In genomic region chr16:70730016-70730415, GRCh38 we compare ENCODE assay signal across 15 cellular contexts. TPM values are rescaled to one million over a fixed set of nuclear protein-coding genes. Genes with fewer than 3 reads are reported as not detected.
A peak's percentile ranks its signal among the peaks of the same experiment; 100 is the strongest.
DNase-seq lines count a peak whose midpoint lies in the region; ATAC-seq and TF ChIP-seq lines count a peak whose summit lies in the region.
"Had no signal": no experiment of that assay in that cellular context is flagged by ENCODE, and none has a peak within 500 bp of the region (broad histone marks: within the 10 kb centered on the region; RNA-seq: fewer than 3 reads in every experiment).

No MANE protein-coding gene starts in this region.

- peak overlapping the region; percentile 29 for H2AK5ac ChIP-seq in neuronal stem cell (ENCODE audit: low read depth, low read length)

- H3K4me3 ChIP-seq in neuronal stem cell (ENCODE audit: low read length in 2 of 2), result no peak overlapping the region
- H3K4me3 ChIP-seq: coronary artery had no signal

- no peak for ATAC-seq in GM21825 (IDR thresholded peaks at IDR 0.05; ENCODE audit: unreplicated experiment)
- ATAC-seq: left colon, sciatic nerve had no signal

- no peak for TF ChIP-seq CTCF in HFFc6 (IDR thresholded peaks at IDR 0.05)

- peaks cover 19% of the 10 kb centered on the region for H3K36me3 Mint-ChIP-seq in HFFc6 (ENCODE audit: low read depth)

- peak overlapping the region; percentile 44 for H3K18ac ChIP-seq in neuronal stem cell (ENCODE audit: low read length)

- H3K27ac Mint-ChIP-seq in HFFc6, result no peak overlapping the region; the same call in 1 of the 2 replicates
- H3K27ac Mint-ChIP-seq: activated CD4-positive, alpha-beta T cell treated with anti-CD3 and anti-CD28 coated beads, Interleukin-2, amount 10 ng/mL, durations not matched to agents 7 days and 5 days had no signal

- H3K79me1 ChIP-seq in neuronal stem cell (ENCODE audit: low read depth, low read length), result no peaks in the 10 kb centered on the region

- no peaks in the 10 kb centered on the region; the same call in 1 of the 2 replicates for H3K27me3 Mint-ChIP-seq in HFFc6 (ENCODE audit: insufficient read depth)
- H3K27me3 Mint-ChIP-seq: activated CD4-positive, alpha-beta T cell treated with anti-CD3 and anti-CD28 coated beads, Interleukin-2, amount 10 ng/mL, durations not matched to agents 7 days and 5 days had no signal

- H3K27me3 ChIP-seq in neuronal stem cell (ENCODE audit: control insufficient read depth in 3 of 3, insufficient read depth in 3 of 3, low read depth in 1 of 3, low read length in 3 of 3), result no peaks in the 10 kb centered on the region

- H2BK15ac ChIP-seq in neuronal stem cell (ENCODE audit: low read length), result no peak overlapping the region

- H3K4me2 ChIP-seq in neuronal stem cell (ENCODE audit: insufficient read depth, low read length, poor library complexity, severe bottlenecking), result no peak overlapping the region

- H4K91ac ChIP-seq in neuronal stem cell (ENCODE audit: low read depth, low read length, poor library complexity), result no peak overlapping the region

- WGBS in neuronal stem cell (ENCODE audit: extremely low coverage in 2 of 2, insufficient read length in 2 of 2, insufficient replicate concordance in 1 of 2), 2 donors, result no CpG with 5 or more reads among the region's 8 CpGs

- H2BK12ac ChIP-seq in neuronal stem cell (ENCODE audit: low read length), result no peak overlapping the region

- no peak overlapping the region for H2AFZ ChIP-seq in neuronal stem cell (ENCODE audit: low read length)

- H3K4me1 ChIP-seq in neuronal stem cell (ENCODE audit: control insufficient read depth in 2 of 2, insufficient read depth in 1 of 2, low read depth in 1 of 2, low read length in 2 of 2), result peaks cover 15 to 18% of the 10 kb centered on the region in 2 donors

- in situ Hi-C loops in G401 (cut with HindIII; ENCODE audit: low sequenced_read_pairs), result no loop called here

- H3K27ac ChIP-seq in cingulate gyrus (ENCODE audit: low read depth, low read length) (peak overlapping the region; percentile 65), neuronal stem cell (replicated peaks; ENCODE audit: low read length) (peak overlapping the region; percentile 42)
- H3K27ac ChIP-seq: coronary artery had no signal

- H3K36me3 ChIP-seq in neuronal stem cell (replicated peaks in 1 of 2; ENCODE audit: control insufficient read depth in 2 of 2, insufficient read depth in 2 of 2, low read length in 2 of 2), result peaks cover 4 to 32% of the 10 kb centered on the region in 2 donors

- H3K23ac ChIP-seq in neuronal stem cell (ENCODE audit: low read depth, low read length, poor library complexity), result no peak overlapping the region

- H2BK5ac ChIP-seq in neuronal stem cell (ENCODE audit: low read length), result no peak overlapping the region

- DNase-seq in G401 (ENCODE audit: low spot score) (peak; percentile 80), NCI-H446 (lab: John Stamatoyannopoulos, UW) (peak; percentile 9 to 55), neuronal stem cell (ENCODE audit: low spot score) (no peak), HFFc6 (no peak)
- no peak for DNase-seq in activated CD4-positive, alpha-beta T cell treated with anti-CD3 and anti-CD28 coated beads, Interleukin-2, amount 50 U/mL, for 48 hours
- DNase-seq: activated CD4-positive, alpha-beta T cell treated with anti-CD3 and anti-CD28 coated beads, Interleukin-2, amount 10 ng/mL, durations not matched to agents 7 days and 5 days; activated naive CD4-positive, alpha-beta T cell treated with Interleukin-2 at 50 U/mL for 16 hours; GDM1; left colon; NCI-H1105 treated with DMSO at 0.1 percent for 48 hours; stimulated activated CD4-positive, alpha-beta T cell treated with anti-CD3 and anti-CD28 coated beads, Interleukin-2, amount 100 ng/mL, for 24 hours had no signal

- H3K4me3 Mint-ChIP-seq in HFFc6, result no peak overlapping the region
- H3K4me3 Mint-ChIP-seq: activated CD4-positive, alpha-beta T cell treated with anti-CD3 and anti-CD28 coated beads, Interleukin-2, amount 10 ng/mL, durations not matched to agents 7 days and 5 days had no signal

- no peaks in the 10 kb centered on the region for H3K9me3 ChIP-seq in neuronal stem cell (replicated peaks in 1 of 2; ENCODE audit: control insufficient read depth in 2 of 2, insufficient read depth in 1 of 2, low read depth in 1 of 2, low read length in 2 of 2)

- H2BK120ac ChIP-seq in neuronal stem cell (ENCODE audit: low read depth, low read length), result no peak overlapping the region

- no peak overlapping the region for H3K14ac ChIP-seq in neuronal stem cell (ENCODE audit: low read length)

- peak overlapping the region; percentile 46 for H3K9ac ChIP-seq in neuronal stem cell (ENCODE audit: low read depth, low read length, poor library complexity)

- no peaks in the 10 kb centered on the region for H3K9me3 Mint-ChIP-seq in HFFc6
- H3K9me3 Mint-ChIP-seq: activated CD4-positive, alpha-beta T cell treated with anti-CD3 and anti-CD28 coated beads, Interleukin-2, amount 10 ng/mL, durations not matched to agents 7 days and 5 days had no signal

- H4K8ac ChIP-seq in neuronal stem cell (ENCODE audit: low read depth, low read length), result no peak overlapping the region

- no peak overlapping the region for H3K4ac ChIP-seq in neuronal stem cell (ENCODE audit: low read length)

- H3K4me1 Mint-ChIP-seq in HFFc6 (ENCODE audit: low read depth), result peaks cover 15% of the 10 kb centered on the region

RNA-seq across cellular contexts. Expression of gene MTSS2, which starts 44.2 kb away (rescaled TPM):
- 15.6 and 46.7 TPM in 2 replicates for total RNA-seq in G401 (2014; rRNA removed; shearing (Covaris generic))
- polyA plus RNA-seq in neuronal stem cell (2013, experiment 1 of 2), result 45.9 TPM
- polyA plus RNA-seq in neuronal stem cell (2013, experiment 2 of 2), result 48.5 TPM
- 10 to 100 TPM; 82.0 to 96.1 (median 86.5) TPM for total RNA-seq in HFFc6 (2021; fragmentation: NEBNext Ultra II Directional; extraction: Animal tissue kit (Norgen Biotek cat#: 25700))

Comparison
In these comparisons a context has a peak if more than half of its experiments do, and no peak if none do; other contexts are left out.
1. DNase-seq: peak in G401 (single experiment) and NCI-H446 (2 of 2); none in neuronal stem cell (single experiment), activated CD4-positive, alpha-beta T cell treated with anti-CD3 and anti-CD28 coated beads, Interleukin-2, amount 50 U/mL, for 48 hours (0 of 2) and HFFc6 (single experiment).